In genomic region chr5:24314106-24314505, GRCh38 we compare ENCODE assay signal across 30 cellular contexts.
"Had no signal": no experiment of that assay in that cellular context is flagged by ENCODE, and none has a peak within 500 bp of the region (broad histone marks: within the 10 kb centered on the region; RNA-seq: fewer than 3 reads in every experiment).

No MANE protein-coding gene starts in this region.

- ATAC-seq: naive thymus-derived CD8-positive, alpha-beta T cell; natural killer cell treated with Interleukin-12 subunit alpha and Interleukin-12 subunit beta and Interleukin-15 and Interleukin-18, amount 100 ng/mL, for 72 hours; pancreas; right cardiac atrium; right lobe of liver; stimulated activated memory B cell treated with anti-CD40 and anti-IgM and Interleukin-4, amounts not matched to agents 10 μg/mL and 1 μg/mL and 100 μg/mL, for 72 hours; stimulated activated naive CD8-positive, alpha-beta T cell treated with anti-CD3 and anti-CD28 coated beads, Interleukin-15, amount 100 ng/mL, for 72 hours; stimulated activated naive CD8-positive, alpha-beta T cell treated with anti-CD3 and anti-CD28 coated beads, Interleukin-15, Interleukin-2, amounts not matched to agents 100 U/mL and 50 U/mL, for 24 hours had no signal

- H3K36me3 Mint-ChIP-seq: stimulated activated memory B cell treated with anti-CD40 and anti-IgM and Interleukin-4, amounts not matched to agents 10 μg/mL and 1 μg/mL and 100 μg/mL, for 72 hours; type B pancreatic cell had no signal

- H3K4me1 Mint-ChIP-seq: naive B cell; naive thymus-derived CD8-positive, alpha-beta T cell; nephron progenitor cell; neural crest cell; stimulated activated memory B cell treated with anti-CD40 and anti-IgM and Interleukin-4, amounts not matched to agents 10 μg/mL and 1 μg/mL and 100 μg/mL, for 72 hours; stimulated activated naive CD8-positive, alpha-beta T cell treated with anti-CD3 and anti-CD28 coated beads, Interleukin-15, amount 100 ng/mL, for 72 hours had no signal

- DNase-seq: naive B cell; naive thymus-derived CD8-positive, alpha-beta T cell; nephron progenitor cell; nucleus accumbens; retina; right cardiac atrium; right lobe of liver; sigmoid colon; small intestine; stimulated activated CD4-positive, alpha-beta T cell treated with anti-CD3 and anti-CD28 coated beads, Interleukin-15, amount 100 ng/mL, for 24 hours; stimulated activated CD4-positive, alpha-beta T cell treated with anti-CD3 and anti-CD28 coated beads, Interleukin-2, amount 100 ng/mL, for 24 hours; stimulated activated CD4-positive, alpha-beta T cell treated with anti-CD3 and anti-CD28 coated beads, Interleukin-2, amount 100 ng/mL, for 48 hours; stimulated activated CD4-positive, alpha-beta T cell treated with anti-CD3 and anti-CD28 coated beads, Interleukin-4, amount 100 ng/mL, for 24 hours; stimulated activated naive CD4-positive, alpha-beta T cell; stimulated activated naive CD8-positive, alpha-beta T cell treated with anti-CD3 and anti-CD28 coated beads, Interleukin-15, amount 100 ng/mL, for 72 hours; stimulated activated naive CD8-positive, alpha-beta T cell treated with anti-CD3 and anti-CD28 coated beads, Interleukin-15, Interleukin-2, amounts not matched to agents 100 U/mL and 50 U/mL, for 24 hours; substantia nigra; testis; tibial artery; transverse colon had no signal

- H3K27me3 ChIP-seq: neutrophil, pancreas, right lobe of liver, sigmoid colon, suprapubic skin, testis, tibial artery, transverse colon, vagina had no signal

- FAIRE-seq: pancreas, small intestine, urothelium cell line had no signal

- H3K4me1 ChIP-seq: pancreas, prostate gland, right lobe of liver, sigmoid colon, suprapubic skin, testis, tibial artery, transverse colon, vagina had no signal

- H3K4me3 ChIP-seq: pancreas, prostate gland, right lobe of liver, sigmoid colon, suprapubic skin, testis, tibial artery, transverse colon, vagina had no signal

- H3K27ac Mint-ChIP-seq: naive B cell; naive thymus-derived CD8-positive, alpha-beta T cell; natural killer cell treated with Interleukin-12 subunit alpha and Interleukin-12 subunit beta and Interleukin-15 and Interleukin-18, amount 100 ng/mL, for 72 hours; nephron progenitor cell; stimulated activated memory B cell treated with anti-CD40 and anti-IgM and Interleukin-4, amounts not matched to agents 10 μg/mL and 1 μg/mL and 100 μg/mL, for 72 hours; stimulated activated naive CD8-positive, alpha-beta T cell treated with anti-CD3 and anti-CD28 coated beads, Interleukin-15, amount 100 ng/mL, for 72 hours; type B pancreatic cell had no signal

- H3K4me3 Mint-ChIP-seq: naive B cell; naive thymus-derived CD8-positive, alpha-beta T cell; natural killer cell treated with Interleukin-12 subunit alpha and Interleukin-12 subunit beta and Interleukin-15 and Interleukin-18, amount 100 ng/mL, for 72 hours; nephron progenitor cell; neural crest cell; stimulated activated memory B cell treated with anti-CD40 and anti-IgM and Interleukin-4, amounts not matched to agents 10 μg/mL and 1 μg/mL and 100 μg/mL, for 72 hours; stimulated activated naive CD8-positive, alpha-beta T cell treated with anti-CD3 and anti-CD28 coated beads, Interleukin-15, amount 100 ng/mL, for 72 hours; type B pancreatic cell had no signal

- H3K27ac ChIP-seq: neutrophil, pancreas, prostate gland, right lobe of liver, sigmoid colon, suprapubic skin, testis, tibial artery, transverse colon, vagina had no signal

- H3K36me3 ChIP-seq: neutrophil, pancreas, prostate gland, right lobe of liver, sigmoid colon, suprapubic skin, tibial artery, transverse colon, vagina had no signal

- H3K9me3 ChIP-seq: pancreas, prostate gland, right lobe of liver, testis, transverse colon, vagina had no signal
